In the genomic region with DNA sequence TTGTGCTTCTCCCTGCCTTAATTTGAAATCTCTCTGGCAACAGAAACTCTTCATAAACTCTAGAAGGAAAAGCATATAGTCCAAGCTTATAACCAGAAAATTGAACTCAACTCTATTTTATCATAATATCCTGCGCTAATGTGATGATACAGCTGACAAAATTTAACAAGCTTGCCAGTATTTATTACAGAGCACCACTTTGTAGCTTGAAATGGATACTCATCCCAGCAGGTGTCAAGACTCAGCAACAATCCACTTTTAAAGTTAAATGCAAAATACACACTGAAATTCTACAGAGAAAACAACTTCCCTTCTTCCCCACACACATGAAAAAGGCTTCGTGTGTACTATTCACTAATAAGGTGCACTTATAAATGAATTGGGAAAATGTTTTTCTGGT, we compare ENCODE assay signal across 21 cellular contexts.
DNase-seq lines count a peak whose midpoint lies in the region; TF ChIP-seq lines count a peak whose summit lies in the region.
"Had no signal": no experiment of that assay in that cellular context is flagged by ENCODE, and none has a peak within 500 bp of the region (broad histone marks: within the 10 kb centered on the region; RNA-seq: fewer than 3 reads in every experiment).

No MANE protein-coding gene starts in this region.

- H3K4me1 ChIP-seq in HEK293 (ENCODE audit: control insufficient read depth, insufficient read depth, low read length) (0 out of 2 replicates have a peak, but pooled peaks cover 2% of the 10 kb centered on the region), iPS-20b (ENCODE audit: insufficient read depth, low read length) (peaks cover 23% of the 10 kb centered on the region), tibial artery (peaks cover 0 to 4% (median 1%) of the 10 kb centered on the region in 4 donors)
- H3K4me1 ChIP-seq: ascending aorta; BLaER1 treated with 17β-estradiol and CSF1 and Interleukin-3, amounts not matched to agents 10 nM and 100 nM; colonic mucosa had no signal

- POLR2A ChIA-PET in HEK293 (lab: Yijun Ruan, JAX) (no interaction called here), RWPE1 (lab: Yijun Ruan, JAX; ENCODE audit: low non-redundant PET) (no interaction called here)

- H3K9ac ChIP-seq in iPS-20b (ENCODE audit: low read depth, low read length) = no peak overlapping the region
- H3K9ac ChIP-seq: BLaER1 treated with 17β-estradiol and CSF1 and Interleukin-3, amounts not matched to agents 10 nM and 100 nM had no signal

- H3K9me3 ChIP-seq in HEK293 (ENCODE audit: control insufficient read depth, insufficient read depth, low read depth, low read length) (no peaks in the 10 kb centered on the region), iPS-20b (ENCODE audit: insufficient read depth, low read depth, low read length) (no peaks in the 10 kb centered on the region), tibial artery (no peaks in the 10 kb centered on the region)
- H3K9me3 ChIP-seq: ascending aorta; BLaER1 treated with 17β-estradiol and CSF1 and Interleukin-3, amounts not matched to agents 10 nM and 100 nM; colonic mucosa had no signal

- H3K4me3 ChIP-seq in HEK293 (ENCODE audit: low read depth, low read length) (no peak overlapping the region), iPS-20b (ENCODE audit: low read length) (peak overlapping the region; percentile 5; the same call in 1 of the 2 replicates), tibial artery (no peak overlapping the region)
- H3K4me3 ChIP-seq: ascending aorta; BLaER1 treated with 17β-estradiol and CSF1 and Interleukin-3, amounts not matched to agents 10 nM and 100 nM; cardiac muscle cell; colonic mucosa had no signal

- TF ChIP-seq CTCF in HEK293 (tag by site-specific recombination; IDR thresholded peaks at IDR 0.05) (no peak), tibial artery (IDR thresholded peaks at IDR 0.05) (no peak), RWPE1 (conservative IDR thresholded peaks at IDR 0.05; ENCODE audit: low read depth) (no peak)

- H3K36me3 ChIP-seq in HEK293 (ENCODE audit: control insufficient read depth in 2 of 2, insufficient read depth in 1 of 2, low read length in 2 of 2) (no peaks in the 10 kb centered on the region), iPS-20b (ENCODE audit: insufficient read depth, low read depth, low read length) (no peaks in the 10 kb centered on the region), tibial artery (no peaks in the 10 kb centered on the region)
- H3K36me3 ChIP-seq: ascending aorta; BLaER1 treated with 17β-estradiol and CSF1 and Interleukin-3, amounts not matched to agents 10 nM and 100 nM; cardiac muscle cell; colonic mucosa had no signal

- intact Hi-C loops in tibial artery (cut with DNase I; ENCODE audit: low total_unique reads) = no loop called here

- H3K27ac ChIP-seq in HEK293 (ENCODE audit: extremely low read depth, low read depth, low read length) = no peak overlapping the region
- H3K27ac ChIP-seq in iPS-20b (ENCODE audit: low read length) = no peak overlapping the region
- no peak overlapping the region for H3K27ac ChIP-seq in tibial artery
- no peak overlapping the region for H3K27ac ChIP-seq in RWPE1
- H3K27ac ChIP-seq: ascending aorta; BLaER1 treated with 17β-estradiol and CSF1 and Interleukin-3, amounts not matched to agents 10 nM and 100 nM; cardiac muscle cell; colonic mucosa had no signal

- CTCF ChIA-PET in HEK293 (lab: Yijun Ruan, JAX) (interaction anchor here (0.6 kb wide), 1 partner anchor 737 kb away, joined by 3 read pairs; no protein-coding TSS in a partner anchor), RWPE1 (lab: Yijun Ruan, JAX) (no interaction called here)

- DNase-seq in NCI-H1417 (lab: John Stamatoyannopoulos, UW) = peak; percentile 46 to 92 (median 58)
- DNase-seq in NCI-H2107 (lab: John Stamatoyannopoulos, UW) = peak; percentile 60
- DNase-seq in tibial artery = no peak
- no peak for DNase-seq in LoVo (ENCODE audit: low spot score)
- no peak for DNase-seq in RWPE1 (ENCODE audit: low spot score)
- DNase-seq: activated CD4-positive, alpha-beta T cell treated with anti-CD3 and anti-CD28 coated beads, Interleukin-2, amount 50 U/mL, for 4 hours; activated CD8-positive, alpha-beta memory T cell treated with anti-CD3 and anti-CD28 coated beads, Interleukin-2, amount 10 ng/mL, durations not matched to agents 7 days and 5 days; activated gamma-delta T cell treated with Interleukin-2 at 50 U/mL for 16 hours; activated naive CD8-positive, alpha-beta T cell treated with anti-CD3 and anti-CD28 coated beads, Interleukin-2, amount 10 ng/mL, durations not matched to agents 7 days and 5 days; activated T-cell treated with anti-CD3 and anti-CD28 coated beads, Interleukin-2, amount 50 U/mL, for 4 hours; colonic mucosa; DMS53; effector CD4-positive, alpha-beta T cell; NCI-H82; nephron progenitor cell; trophoblast cell had no signal

- H3K27me3 ChIP-seq in iPS-20b (ENCODE audit: insufficient read depth, low read length) = no peaks in the 10 kb centered on the region
- no peaks in the 10 kb centered on the region for H3K27me3 ChIP-seq in tibial artery
- H3K27me3 ChIP-seq: ascending aorta; BLaER1 treated with 17β-estradiol and CSF1 and Interleukin-3, amounts not matched to agents 10 nM and 100 nM; cardiac muscle cell; colonic mucosa had no signal

TF ChIP-seq in HEK293, 187 proteins besides CTCF, POLR2A, EP300 and RAD21:
- TF ChIP-seq TCF7L2 (IDR thresholded peaks at IDR 0.05; ENCODE audit: borderline replicate concordance, low read depth, low read length) = peak; percentile 55; the same call in 1 of the 2 replicates
- TF ChIP-seq ZNF248 (tag by site-specific recombination; IDR thresholded peaks at IDR 0.05) = no peak
- 0 out of 2 replicates have a peak, but pooled peaks have one; percentile 33 for TF ChIP-seq WT1 (tag by site-specific recombination; IDR thresholded peaks at IDR 0.05)
- no peak for TF ChIP-seq ZNF626 (tag by site-specific recombination; IDR thresholded peaks at IDR 0.05)
- no peak for TF ChIP-seq ZNF624 (tag by site-specific recombination; IDR thresholded peaks at IDR 0.05)

Comparison
In these comparisons a context has a peak if more than half of its experiments do, and no peak if none do; other contexts are left out.
1. DNase-seq: peak in NCI-H1417 (3 of 3) and NCI-H2107 (single experiment); none in tibial artery (0 of 2), LoVo (single experiment) and RWPE1 (single experiment).